Comparison of ENCODE assay signal across 21 cellular contexts in genomic region chr7:74418538-74418937, GRCh38.
"Had no signal": no experiment of that assay in that cellular context is flagged by ENCODE, and none has a peak within 500 bp of the region (broad histone marks: within the 10 kb centered on the region; RNA-seq: fewer than 3 reads in every experiment).

No MANE protein-coding gene starts in this region.

- H3K9me3 Mint-ChIP-seq: naive B cell; nephron; stimulated activated naive B cell treated with anti-CD40 and anti-IgM and Interleukin-4, amounts not matched to agents 10 μg/mL and 1 μg/mL and 100 μg/mL, for 72 hours; stimulated activated naive CD8-positive, alpha-beta T cell treated with anti-CD3 and anti-CD28 coated beads, Interleukin-15, amount 100 ng/mL, for 72 hours had no signal

- H3K36me3 Mint-ChIP-seq: naive B cell; stimulated activated naive B cell treated with anti-CD40 and anti-IgM and Interleukin-4, amounts not matched to agents 10 μg/mL and 1 μg/mL and 100 μg/mL, for 72 hours had no signal

- H3K36me3 ChIP-seq: colonic mucosa, heart left ventricle, neutrophil, sigmoid colon, tibial nerve, upper lobe of right lung had no signal

- H3K27me3 Mint-ChIP-seq: naive B cell; stimulated activated naive B cell treated with anti-CD40 and anti-IgM and Interleukin-4, amounts not matched to agents 10 μg/mL and 1 μg/mL and 100 μg/mL, for 72 hours; stimulated activated naive CD8-positive, alpha-beta T cell treated with anti-CD3 and anti-CD28 coated beads, Interleukin-15, amount 100 ng/mL, for 72 hours had no signal

- H3K4me1 ChIP-seq: colonic mucosa, foreskin keratinocyte, testis, upper lobe of right lung had no signal

- H3K9me3 ChIP-seq: colonic mucosa, heart left ventricle, neutrophil, sigmoid colon, testis, tibial nerve, upper lobe of right lung had no signal

- H3K4me3 ChIP-seq: colonic mucosa, heart left ventricle, sigmoid colon, skin epidermis, testis, tibial nerve, upper lobe of right lung had no signal

- DNase-seq: colonic mucosa; dermis blood vessel endothelial cell; erythroblast; foreskin keratinocyte; hippocampal formation; kidney glomerular epithelial cell; mesendoderm; naive B cell; posterior cingulate gyrus; sigmoid colon; stimulated activated CD4-positive, alpha-beta T cell treated with anti-CD3 and anti-CD28 coated beads, Interleukin-2, amount 100 ng/mL, for 24 hours; stimulated activated CD4-positive, alpha-beta T cell treated with anti-CD3 and anti-CD28 coated beads, Interleukin-4, amount 100 ng/mL, for 4 hours; stimulated activated naive B cell treated with anti-CD40 and anti-IgM and Interleukin-4, amounts not matched to agents 10 μg/mL and 1 μg/mL and 100 μg/mL, for 72 hours; stimulated activated naive CD8-positive, alpha-beta T cell treated with anti-CD3 and anti-CD28 coated beads, Interleukin-15, amount 100 ng/mL, for 72 hours; testis; upper lobe of right lung had no signal

- H3K27me3 ChIP-seq: colonic mucosa, foreskin keratinocyte, neutrophil, sigmoid colon, testis, tibial nerve had no signal

- H3K4me1 Mint-ChIP-seq: nephron; stimulated activated naive CD8-positive, alpha-beta T cell treated with anti-CD3 and anti-CD28 coated beads, Interleukin-15, amount 100 ng/mL, for 72 hours had no signal

- ATAC-seq: foreskin keratinocyte; stimulated activated naive B cell treated with anti-CD40 and anti-IgM and Interleukin-4, amounts not matched to agents 10 μg/mL and 1 μg/mL and 100 μg/mL, for 72 hours had no signal

- H3K4me3 Mint-ChIP-seq: naive B cell; nephron; stimulated activated naive B cell treated with anti-CD40 and anti-IgM and Interleukin-4, amounts not matched to agents 10 μg/mL and 1 μg/mL and 100 μg/mL, for 72 hours; stimulated activated naive CD8-positive, alpha-beta T cell treated with anti-CD3 and anti-CD28 coated beads, Interleukin-15, amount 100 ng/mL, for 72 hours had no signal

- H3K27ac Mint-ChIP-seq: stimulated activated naive B cell treated with anti-CD40 and anti-IgM and Interleukin-4, amounts not matched to agents 10 μg/mL and 1 μg/mL and 100 μg/mL, for 72 hours had no signal
